In genomic region chr17:45997166-45997565, GRCh38 we compare ENCODE assay signal across 39 cellular contexts. TPM values are rescaled to one million over a fixed set of nuclear protein-coding genes. Genes with fewer than 3 reads are reported as not detected.
"Had no signal": no experiment of that assay in that cellular context is flagged by ENCODE, and none has a peak within 500 bp of the region (broad histone marks: within the 10 kb centered on the region; RNA-seq: fewer than 3 reads in every experiment).

No MANE protein-coding gene starts in this region.

- H3K27me3 ChIP-seq: adrenal gland, ascending aorta, cardiac muscle cell had no signal

- H3K4me3 Mint-ChIP-seq: activated CD4-positive, alpha-beta memory T cell treated with anti-CD3 and anti-CD28 coated beads for 36 hours; activated CD4-positive, alpha-beta T cell treated with anti-CD3 and anti-CD28 coated beads for 36 hours; activated CD4-positive, alpha-beta T cell treated with anti-CD3 and anti-CD28 coated beads, Interleukin-2, amount 10 ng/mL, durations not matched to agents 7 days and 5 days; activated CD8-positive, alpha-beta T cell treated with anti-CD3 and anti-CD28 coated beads for 36 hours; activated naive CD4-positive, alpha-beta T cell treated with anti-CD3 and anti-CD28 coated beads for 36 hours; activated naive CD8-positive, alpha-beta T cell treated with anti-CD3 and anti-CD28 coated beads for 36 hours; activated T-cell treated with anti-CD3 and anti-CD28 coated beads, Interleukin-2, amount 50 U/mL, for 4 hours; activated T-cell treated with anti-CD3 and anti-CD28 coated beads, Interleukin-2, amount 50 U/mL, for 72 hours; activated T-helper 1 cell treated with anti-CD3 and anti-CD28 coated beads, Interleukin-12 subunit alpha, Interleukin-12 subunit beta, Interleukin-2, Interleukin-4 antibody, amounts not matched to agents 30 ng/mL and 10 ng/mL and 1 ng/mL, durations not matched to agents 14 hours and 24 hours and 36 hours; activated T-helper 17 cell treated with anti-CD3 and anti-CD28 coated beads, Interleukin-2, amount 50 U/mL, for 72 hours; brain; central memory CD8-positive, alpha-beta T cell; T-cell; T-helper 2 cell treated with Interferon-gamma antibody and Interleukin-4, amounts not matched to agents 5 μg/mL and 100 μg/mL, for 36 hours; WTC11 had no signal

- H3K4me3 ChIP-seq: adrenal gland, ascending aorta, cardiac muscle cell had no signal

- H3K36me3 ChIP-seq: adrenal gland, ascending aorta, cardiac muscle cell, WERI-Rb-1 had no signal

- H3K4me1 ChIP-seq: adrenal gland, ascending aorta had no signal

- H3K27me3 Mint-ChIP-seq: activated CD4-positive, alpha-beta memory T cell treated with anti-CD3 and anti-CD28 coated beads for 36 hours; activated CD4-positive, alpha-beta T cell treated with anti-CD3 and anti-CD28 coated beads for 36 hours; activated CD4-positive, alpha-beta T cell treated with anti-CD3 and anti-CD28 coated beads, Interleukin-2, amount 10 ng/mL, durations not matched to agents 7 days and 5 days; activated CD8-positive, alpha-beta T cell treated with anti-CD3 and anti-CD28 coated beads for 36 hours; activated naive CD8-positive, alpha-beta T cell treated with anti-CD3 and anti-CD28 coated beads for 36 hours; activated T-helper 17 cell treated with anti-CD3 and anti-CD28 coated beads, Interleukin-2, amount 50 U/mL, for 72 hours; brain; central memory CD8-positive, alpha-beta T cell; T-cell had no signal

- H3K27ac ChIP-seq: adrenal gland, ascending aorta, cardiac muscle cell, WERI-Rb-1 had no signal

- H3K9me3 ChIP-seq: adrenal gland, ascending aorta had no signal

- H3K27ac Mint-ChIP-seq: activated CD4-positive, alpha-beta memory T cell treated with anti-CD3 and anti-CD28 coated beads for 36 hours; activated CD4-positive, alpha-beta T cell treated with anti-CD3 and anti-CD28 coated beads for 36 hours; activated CD4-positive, alpha-beta T cell treated with anti-CD3 and anti-CD28 coated beads, Interleukin-2, amount 10 ng/mL, durations not matched to agents 7 days and 5 days; activated CD8-positive, alpha-beta T cell treated with anti-CD3 and anti-CD28 coated beads for 36 hours; activated naive CD4-positive, alpha-beta T cell treated with anti-CD3 and anti-CD28 coated beads for 36 hours; activated naive CD4-positive, alpha-beta T cell treated with anti-CD3 and anti-CD28 coated beads, Interleukin-2, amount 50 U/mL, for 72 hours; activated naive CD8-positive, alpha-beta T cell treated with anti-CD3 and anti-CD28 coated beads for 36 hours; activated T-cell treated with anti-CD3 and anti-CD28 coated beads, Interleukin-2, amount 50 U/mL, for 72 hours; activated T-helper 1 cell treated with anti-CD3 and anti-CD28 coated beads, Interleukin-12 subunit alpha, Interleukin-12 subunit beta, Interleukin-2, Interleukin-4 antibody, amounts not matched to agents 30 ng/mL and 10 ng/mL and 1 ng/mL, durations not matched to agents 14 hours and 24 hours and 36 hours; activated T-helper 17 cell treated with anti-CD3 and anti-CD28 coated beads, Interleukin-2, amount 50 U/mL, for 72 hours; brain; T-cell; T-helper 2 cell treated with Interferon-gamma antibody and Interleukin-4, amounts not matched to agents 5 μg/mL and 100 μg/mL, for 36 hours; WTC11 had no signal

- ATAC-seq: activated CD4-positive, alpha-beta T cell treated with anti-CD3 and anti-CD28 coated beads for 36 hours; activated CD4-positive, CD25-positive, alpha-beta regulatory T cell treated with anti-CD3 and anti-CD28 coated beads, Interleukin-2, amount 50 U/mL, for 24 hours; activated CD8-positive, alpha-beta T cell treated with anti-CD3 and anti-CD28 coated beads for 36 hours; activated naive CD4-positive, alpha-beta T cell treated with anti-CD3 and anti-CD28 coated beads, Interleukin-2, amount 50 U/mL, for 72 hours; activated T-cell treated with anti-CD3 and anti-CD28 coated beads, Interleukin-2, amount 50 U/mL, for 4 hours; activated T-cell treated with anti-CD3 and anti-CD28 coated beads, Interleukin-2, amount 50 U/mL, for 72 hours; activated T-helper 17 cell treated with anti-CD3 and anti-CD28 coated beads, Interleukin-2, amount 50 U/mL, for 72 hours; T-cell; WTC11 had no signal

- H3K36me3 Mint-ChIP-seq: activated CD4-positive, alpha-beta memory T cell treated with anti-CD3 and anti-CD28 coated beads for 36 hours; activated naive CD4-positive, alpha-beta T cell treated with anti-CD3 and anti-CD28 coated beads, Interleukin-2, amount 50 U/mL, for 72 hours; activated naive CD8-positive, alpha-beta T cell treated with anti-CD3 and anti-CD28 coated beads for 36 hours; T-cell; WTC11 had no signal

- H3K9me3 Mint-ChIP-seq: activated CD4-positive, alpha-beta memory T cell treated with anti-CD3 and anti-CD28 coated beads for 36 hours; activated CD4-positive, alpha-beta T cell treated with anti-CD3 and anti-CD28 coated beads, Interleukin-2, amount 10 ng/mL, durations not matched to agents 7 days and 5 days; activated CD8-positive, alpha-beta T cell treated with anti-CD3 and anti-CD28 coated beads for 36 hours; activated naive CD4-positive, alpha-beta T cell treated with anti-CD3 and anti-CD28 coated beads for 36 hours; activated naive CD4-positive, alpha-beta T cell treated with anti-CD3 and anti-CD28 coated beads, Interleukin-2, amount 50 U/mL, for 72 hours; activated naive CD8-positive, alpha-beta T cell treated with anti-CD3 and anti-CD28 coated beads for 36 hours; activated T-cell treated with anti-CD3 and anti-CD28 coated beads, Interleukin-2, amount 50 U/mL, for 4 hours; activated T-cell treated with anti-CD3 and anti-CD28 coated beads, Interleukin-2, amount 50 U/mL, for 72 hours; activated T-helper 1 cell treated with anti-CD3 and anti-CD28 coated beads, Interleukin-12 subunit alpha, Interleukin-12 subunit beta, Interleukin-2, Interleukin-4 antibody, amounts not matched to agents 30 ng/mL and 10 ng/mL and 1 ng/mL, durations not matched to agents 14 hours and 24 hours and 36 hours; activated T-helper 17 cell treated with anti-CD3 and anti-CD28 coated beads, Interleukin-2, amount 50 U/mL, for 72 hours; brain; central memory CD8-positive, alpha-beta T cell; T-cell; T-helper 2 cell treated with Interferon-gamma antibody and Interleukin-4, amounts not matched to agents 5 μg/mL and 100 μg/mL, for 36 hours; WTC11 had no signal

- H3K4me1 Mint-ChIP-seq: activated CD4-positive, alpha-beta T cell treated with anti-CD3 and anti-CD28 coated beads for 36 hours; activated CD4-positive, alpha-beta T cell treated with anti-CD3 and anti-CD28 coated beads, Interleukin-2, amount 10 ng/mL, durations not matched to agents 7 days and 5 days; activated naive CD8-positive, alpha-beta T cell treated with anti-CD3 and anti-CD28 coated beads for 36 hours; activated T-helper 17 cell treated with anti-CD3 and anti-CD28 coated beads, Interleukin-2, amount 50 U/mL, for 72 hours; T-cell had no signal

- DNase-seq: activated CD4-positive, alpha-beta memory T cell treated with anti-CD3 and anti-CD28 coated beads for 36 hours; activated CD4-positive, alpha-beta T cell treated with anti-CD3 and anti-CD28 coated beads for 1 hour; activated CD4-positive, alpha-beta T cell treated with anti-CD3 and anti-CD28 coated beads for 36 hours; activated CD4-positive, alpha-beta T cell treated with anti-CD3 and anti-CD28 coated beads for 48 hours; activated CD4-positive, alpha-beta T cell treated with anti-CD3 and anti-CD28 coated beads, Interleukin-2, amount 10 ng/mL, durations not matched to agents 7 days and 5 days; activated CD4-positive, alpha-beta T cell treated with anti-CD3 and anti-CD28 coated beads, Interleukin-2, amount 50 U/mL, for 4 hours; activated CD4-positive, CD25-positive, alpha-beta regulatory T cell; activated CD8-positive, alpha-beta memory T cell treated with anti-CD3 and anti-CD28 coated beads, Interleukin-2, amount 50 U/mL, for 4 hours; activated CD8-positive, alpha-beta T cell treated with anti-CD3 and anti-CD28 coated beads for 36 hours; activated effector memory CD4-positive, alpha-beta T cell treated with anti-CD3 and anti-CD28 coated beads, Interleukin-2, amount 50 U/mL, for 16 hours; activated gamma-delta T cell treated with Interleukin-2 at 50 U/mL for 16 hours; activated naive CD4-positive, alpha-beta T cell; activated naive CD4-positive, alpha-beta T cell treated with anti-CD3 and anti-CD28 coated beads for 36 hours; activated naive CD4-positive, alpha-beta T cell treated with anti-CD3 and anti-CD28 coated beads, Interleukin-2, amount 50 U/mL, for 16 hours; activated naive CD8-positive, alpha-beta T cell treated with anti-CD3 and anti-CD28 coated beads for 36 hours; activated T-cell treated with anti-CD3 and anti-CD28 coated beads for 4 hours; activated T-cell treated with anti-CD3 and anti-CD28 coated beads, Interleukin-2, amount 50 U/mL, for 1 hour; activated T-cell treated with anti-CD3 and anti-CD28 coated beads, Interleukin-2, amount 50 U/mL, for 4 hours; activated T-cell treated with anti-CD3 and anti-CD28 coated beads, Interleukin-2, amount 50 U/mL, for 72 hours; adrenal gland; amniotic stem cell; caudate nucleus; T-cell; T-helper 2 cell; T-helper 9 cell; WERI-Rb-1 had no signal

RNA-seq across cellular contexts. Expression of gene STH, which starts 1.9 kb away (rescaled TPM):
- total RNA-seq: activated CD4-positive, alpha-beta memory T cell treated with anti-CD3 and anti-CD28 coated beads for 36 hours; activated CD4-positive, alpha-beta T cell treated with anti-CD3 and anti-CD28 coated beads for 36 hours; activated CD4-positive, alpha-beta T cell treated with anti-CD3 and anti-CD28 coated beads, Interleukin-2, amount 10 ng/mL, durations not matched to agents 7 days and 5 days; activated CD8-positive, alpha-beta memory T cell treated with anti-CD3 and anti-CD28 coated beads for 36 hours; activated CD8-positive, alpha-beta T cell treated with anti-CD3 and anti-CD28 coated beads for 36 hours; activated naive CD4-positive, alpha-beta T cell treated with anti-CD3 and anti-CD28 coated beads for 36 hours; activated naive CD4-positive, alpha-beta T cell treated with anti-CD3 and anti-CD28 coated beads, Interleukin-2, amount 50 U/mL, for 72 hours; activated naive CD8-positive, alpha-beta T cell treated with anti-CD3 and anti-CD28 coated beads for 36 hours; activated T-cell treated with anti-CD3 and anti-CD28 coated beads, Interleukin-2, amount 50 U/mL, for 4 hours; activated T-cell treated with anti-CD3 and anti-CD28 coated beads, Interleukin-2, amount 50 U/mL, for 72 hours; activated T-helper 1 cell treated with anti-CD3 and anti-CD28 coated beads, Interleukin-12 subunit alpha, Interleukin-12 subunit beta, Interleukin-2, Interleukin-4 antibody, amounts not matched to agents 30 ng/mL and 10 ng/mL and 1 ng/mL, durations not matched to agents 14 hours and 24 hours and 36 hours; activated T-helper 17 cell treated with anti-CD3 and anti-CD28 coated beads, Interleukin-2, amount 50 U/mL, for 72 hours; adrenal gland; ascending aorta; bronchial epithelial cell; cardiac muscle cell; T-cell; T-helper 1 cell treated with Interleukin-12 subunit alpha and Interleukin-12 subunit beta and Interleukin-4 antibody, amounts not matched to agents 30 ng/mL and 1 ng/mL, for 36 hours; WTC11 had no signal
- polyA plus RNA-seq: adrenal gland, cardiac muscle cell had no signal
